ENCODE assay signal across 8 cellular contexts in the genomic region with DNA sequence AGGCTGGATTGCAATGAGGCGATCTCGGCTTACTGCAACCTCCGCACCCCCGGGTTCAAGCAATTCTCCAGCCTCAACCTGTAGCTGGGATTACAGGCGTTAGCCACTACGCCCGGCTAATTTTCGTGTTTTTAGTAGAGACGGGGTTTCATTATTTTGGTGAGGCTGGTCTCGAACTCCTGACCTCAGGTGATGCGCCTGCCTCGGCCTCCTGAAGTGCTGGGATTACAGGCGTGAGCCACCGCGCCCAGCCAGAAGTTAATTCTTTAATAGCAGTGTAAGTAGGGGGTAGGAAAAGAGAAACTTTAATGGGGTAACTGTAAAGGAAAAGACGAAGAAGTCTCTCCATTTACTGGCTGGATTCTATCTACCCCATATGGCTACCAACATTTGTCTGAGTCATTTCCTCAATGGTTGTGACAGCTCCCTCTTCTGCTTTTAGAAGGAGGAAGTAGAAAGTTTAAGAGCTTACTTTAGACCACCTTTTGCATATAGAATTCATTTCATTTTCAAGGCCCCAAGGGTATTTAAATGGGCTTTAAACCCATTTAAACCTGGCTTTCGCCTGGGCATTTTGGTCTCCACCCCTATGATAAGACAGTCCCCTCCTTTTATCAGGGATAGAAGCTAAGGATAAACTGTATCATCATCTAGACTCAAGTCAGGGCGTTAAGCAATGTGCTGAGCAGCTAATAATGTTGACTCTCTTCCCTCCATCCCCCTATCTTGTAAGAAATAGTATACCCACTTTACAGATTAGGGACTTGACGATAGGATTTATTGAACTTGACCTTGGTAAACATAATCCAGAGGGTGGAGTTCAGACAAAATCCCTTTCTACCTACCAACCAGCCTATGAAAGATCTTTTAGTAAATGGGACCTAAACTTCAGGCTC. TPM values are rescaled to one million over a fixed set of nuclear protein-coding genes. Genes with fewer than 3 reads are reported as not detected.
DNase-seq lines count a peak whose midpoint lies in the region; ATAC-seq and TF ChIP-seq lines count a peak whose summit lies in the region.

No MANE protein-coding gene starts in this region.

- H3K27ac ChIP-seq in CD8-positive, alpha-beta memory T cell (ENCODE audit: low read depth, low read length), result peak overlapping the region; percentile 79
- peak overlapping the region; percentile 31 for H3K27ac ChIP-seq in foreskin keratinocyte
- H3K27ac ChIP-seq in skeletal muscle tissue (ENCODE audit: low read depth, low read length), result peak overlapping the region; percentile 96

- H3K27me3 ChIP-seq in CD8-positive, alpha-beta memory T cell (ENCODE audit: insufficient read depth, low read length, poor library complexity, severe bottlenecking), result no peaks in the 10 kb centered on the region
- H3K27me3 ChIP-seq in foreskin keratinocyte (no peaks in the 10 kb centered on the region), skeletal muscle tissue (ENCODE audit: control insufficient read depth in 3 of 3, insufficient read depth in 3 of 3, low read length in 3 of 3) (no peaks in the 10 kb centered on the region)

- H3K4me1 ChIP-seq in CD8-positive, alpha-beta memory T cell (ENCODE audit: insufficient read depth, low read length), result peaks cover 34% of the 10 kb centered on the region
- H3K4me1 ChIP-seq in foreskin keratinocyte (peaks cover 38% of the 10 kb centered on the region), skeletal muscle tissue (ENCODE audit: control insufficient read depth in 3 of 3, insufficient read depth in 3 of 3, low read length in 3 of 3) (peaks cover 18 to 40% (median 26%) of the 10 kb centered on the region in 3 donors)

- H3K4me3 Mint-ChIP-seq in CD8-positive, alpha-beta memory T cell, result peak overlapping the region; percentile 79 to 94 (median 89)
- peak overlapping the region; percentile 90 for H3K4me3 Mint-ChIP-seq in T-helper 17 cell

- H3K27ac Mint-ChIP-seq in CD8-positive, alpha-beta memory T cell, result peak overlapping the region; percentile 95 to 100 (median 99)
- H3K27ac Mint-ChIP-seq in T-helper 17 cell, result peak overlapping the region; percentile 98

- H3K36me3 Mint-ChIP-seq in CD8-positive, alpha-beta memory T cell, result peaks cover 8 to 30% (median 10%) of the 10 kb centered on the region in 3 donors
- H3K36me3 Mint-ChIP-seq in T-helper 17 cell (ENCODE audit: low read depth), result peaks cover 6% of the 10 kb centered on the region

- peak in 2 of 5 donors; percentile 28 to 49 for DNase-seq in CD8-positive, alpha-beta memory T cell
- DNase-seq in HFF-Myc (ENCODE audit: extremely low read depth, low read depth) (no peak), T-helper 17 cell (no peak), foreskin keratinocyte (peak in 1 of 2 donors; percentile 39), HUDEP-2 (lab: John Stamatoyannopoulos, UW; ENCODE audit: unreplicated experiment in 76 of 76) (no peak), GF-D8 (lab: John Stamatoyannopoulos, UW) (no peak)
- no peak for DNase-seq in stimulated activated naive CD4-positive, alpha-beta T cell treated with Interleukin-2 at 50 U/mL for 16 hours (lab: John Stamatoyannopoulos, UW)

- ATAC-seq in T-helper 17 cell, result no peak
- ATAC-seq in foreskin keratinocyte, result no peak

- peaks cover 12% of the 10 kb centered on the region for H3K36me3 ChIP-seq in CD8-positive, alpha-beta memory T cell (ENCODE audit: insufficient read depth, low read length)
- H3K36me3 ChIP-seq in skeletal muscle tissue (ENCODE audit: control insufficient read depth in 3 of 3, insufficient read depth in 3 of 3, low read length in 3 of 3), result peaks cover 0 to 12% (median 5%) of the 10 kb centered on the region in 3 donors

- no peaks in the 10 kb centered on the region for H3K9me3 ChIP-seq in CD8-positive, alpha-beta memory T cell (ENCODE audit: low read length)
- H3K9me3 ChIP-seq in T-helper 17 cell (ENCODE audit: control insufficient read depth, low read length, poor library complexity, severe bottlenecking) (no peaks in the 10 kb centered on the region), skeletal muscle tissue (ENCODE audit: control insufficient read depth in 3 of 3, low read length in 3 of 3) (no peaks in the 10 kb centered on the region)

- peak overlapping the region; percentile 71 to 80 (median 75) for H3K9ac ChIP-seq in skeletal muscle tissue (ENCODE audit: low read depth in 1 of 3, low read length in 3 of 3)

- peaks cover 0 to 3% of the 10 kb centered on the region in 2 donors for H3K27me3 Mint-ChIP-seq in CD8-positive, alpha-beta memory T cell
- no peaks in the 10 kb centered on the region for H3K27me3 Mint-ChIP-seq in T-helper 17 cell

- H3K9me3 Mint-ChIP-seq in CD8-positive, alpha-beta memory T cell, result no peaks in the 10 kb centered on the region

- TF ChIP-seq CTCF in HFF-Myc (IDR thresholded peaks at IDR 0.05; ENCODE audit: low read depth, low read length, missing control alignments), result no peak
- TF ChIP-seq CTCF in foreskin keratinocyte (conservative IDR thresholded peaks at IDR 0.05), result peak; percentile 9

- H3K4me3 ChIP-seq in CD8-positive, alpha-beta memory T cell (ENCODE audit: low read length), result peak overlapping the region; percentile 48
- H3K4me3 ChIP-seq in HFF-Myc (replicated peaks; ENCODE audit: low read depth, low read length) (peak overlapping the region; percentile 26), skeletal muscle tissue (ENCODE audit: low read length in 3 of 3) (peak overlapping the region; percentile 68 to 80 (median 68))

- POLR2A ChIA-PET in CD8-positive, alpha-beta memory T cell (lab: Charles Lee), result interaction anchor here (1.0 to 4.4 kb wide), 17 partner anchors 9 to 1155 kb away, joined by 3 to 50 read pairs (median 6); a partner anchor contains a TSS

- CTCF ChIA-PET in CD8-positive, alpha-beta memory T cell (lab: Charles Lee), result interaction anchor here (0.8 to 2.5 kb wide), 10 partner anchors 14 to 846 kb away, joined by 3 to 13 read pairs (median 4); a partner anchor contains a TSS

- H3K4me1 Mint-ChIP-seq in CD8-positive, alpha-beta memory T cell, result peaks cover 44 to 52% (median 46%) of the 10 kb centered on the region in 3 donors
- H3K4me1 Mint-ChIP-seq in T-helper 17 cell, result peaks cover 37% of the 10 kb centered on the region

RNA-seq across cellular contexts. Expression of a gene that starts 1.1 kb away (rescaled TPM):
- 100 to 1,000 TPM; 298 to 322 TPM for total RNA-seq in CD8-positive, alpha-beta memory T cell
- 71.5 TPM for polyA plus RNA-seq in CD8-positive, alpha-beta memory T cell
- total RNA-seq in T-helper 17 cell, result 100 to 1,000 TPM; 196 to 239 TPM
- total RNA-seq in foreskin keratinocyte, result 202 and 218 TPM in 2 replicates
- polyA plus RNA-seq in foreskin keratinocyte, result 80.4 and 95.9 TPM in 2 replicates
- 121 TPM for total RNA-seq in skeletal muscle tissue

Comparison
In these comparisons a context has a peak if more than half of its experiments do, and no peak if none do; other contexts are left out.
1. H3K27ac ChIP-seq: peak in every context shown above with its lines; median percentile 96 in skeletal muscle tissue; 79 in CD8-positive, alpha-beta memory T cell; 31 in foreskin keratinocyte.